ENCODE assay signal across 28 cellular contexts in the genomic region with DNA sequence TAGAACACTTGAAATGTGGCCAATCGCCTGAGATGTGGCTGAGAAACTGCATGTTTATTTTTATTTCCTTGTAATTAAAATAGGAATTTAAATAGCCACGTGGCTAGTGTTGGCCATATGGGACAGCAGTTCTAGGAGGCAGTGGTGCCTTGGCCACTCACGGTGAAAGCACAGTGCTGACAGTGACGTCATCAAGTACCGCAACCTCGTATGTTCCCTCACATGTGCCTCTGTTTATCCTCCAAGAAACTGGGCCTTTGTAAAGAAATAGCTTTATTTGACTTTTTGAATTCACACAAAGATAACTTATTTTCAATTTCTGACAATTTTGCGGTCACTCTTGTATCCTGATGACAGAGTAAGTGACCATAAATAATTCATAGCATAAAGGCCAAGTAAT.
"Had no signal": no experiment of that assay in that cellular context is flagged by ENCODE, and none has a peak within 500 bp of the region (broad histone marks: within the 10 kb centered on the region; RNA-seq: fewer than 3 reads in every experiment).

No MANE protein-coding gene starts in this region.

- FAIRE-seq: colon, endometrium, endothelial cell of umbilical vein, frontal cortex had no signal

- H3K9me3 ChIP-seq: colonic mucosa, esophagus muscularis mucosa, esophagus squamous epithelium, gastrocnemius medialis, gastroesophageal sphincter, heart left ventricle had no signal

- H3K27me3 ChIP-seq: colonic mucosa, esophagus muscularis mucosa, esophagus squamous epithelium, foreskin keratinocyte, gastrocnemius medialis, gastroesophageal sphincter, heart left ventricle had no signal

- ATAC-seq: effector memory CD8-positive, alpha-beta T cell; esophagus mucosa; foreskin keratinocyte; gastrocnemius medialis; gastroesophageal sphincter; heart left ventricle; heart right ventricle had no signal

- H3K27ac ChIP-seq: colonic mucosa, coronary artery, dorsolateral prefrontal cortex, epithelial cell of prostate, esophagus muscularis mucosa, esophagus squamous epithelium, foreskin keratinocyte, gastrocnemius medialis, gastroesophageal sphincter, heart left ventricle, heart right ventricle had no signal

- H3K4me1 ChIP-seq: colonic mucosa, esophagus muscularis mucosa, esophagus squamous epithelium, foreskin keratinocyte, gastrocnemius medialis, gastroesophageal sphincter, heart left ventricle, heart right ventricle had no signal

- DNase-seq: colonic mucosa; cortex of kidney; dermis blood vessel endothelial cell; dorsolateral prefrontal cortex; effector CD4-positive, alpha-beta T cell; effector CD8-positive, alpha-beta T cell; effector memory CD4-positive, alpha-beta T cell; effector memory CD8-positive, alpha-beta T cell; endodermal cell; erythroblast; esophagus squamous epithelium; foreskin fibroblast; foreskin keratinocyte; foreskin melanocyte; gastrocnemius medialis; glutamatergic neuron; head of caudate nucleus; heart left ventricle; heart right ventricle had no signal

- H3K36me3 ChIP-seq: colonic mucosa, esophagus muscularis mucosa, esophagus squamous epithelium, gastrocnemius medialis, gastroesophageal sphincter, heart left ventricle, heart right ventricle had no signal

- H3K4me3 ChIP-seq: colonic mucosa, coronary artery, dorsolateral prefrontal cortex, esophagus muscularis mucosa, esophagus squamous epithelium, gastrocnemius medialis, gastroesophageal sphincter, heart left ventricle, heart right ventricle had no signal
